1 cellular context compared by ENCODE assay signal in genomic region chr7:149090397-149091195, GRCh38.
TF ChIP-seq lines count a peak whose summit lies in the region.

ZNF786 (minus strand) TSS chr7:149090718; CDS start chr7:149090640, 78 bp downstream.

TF ChIP-seq in GM23338, 12 proteins besides CTCF, POLR2A, EP300 and RAD21 (continued from another document):
- TF ChIP-seq, protein P1, sequence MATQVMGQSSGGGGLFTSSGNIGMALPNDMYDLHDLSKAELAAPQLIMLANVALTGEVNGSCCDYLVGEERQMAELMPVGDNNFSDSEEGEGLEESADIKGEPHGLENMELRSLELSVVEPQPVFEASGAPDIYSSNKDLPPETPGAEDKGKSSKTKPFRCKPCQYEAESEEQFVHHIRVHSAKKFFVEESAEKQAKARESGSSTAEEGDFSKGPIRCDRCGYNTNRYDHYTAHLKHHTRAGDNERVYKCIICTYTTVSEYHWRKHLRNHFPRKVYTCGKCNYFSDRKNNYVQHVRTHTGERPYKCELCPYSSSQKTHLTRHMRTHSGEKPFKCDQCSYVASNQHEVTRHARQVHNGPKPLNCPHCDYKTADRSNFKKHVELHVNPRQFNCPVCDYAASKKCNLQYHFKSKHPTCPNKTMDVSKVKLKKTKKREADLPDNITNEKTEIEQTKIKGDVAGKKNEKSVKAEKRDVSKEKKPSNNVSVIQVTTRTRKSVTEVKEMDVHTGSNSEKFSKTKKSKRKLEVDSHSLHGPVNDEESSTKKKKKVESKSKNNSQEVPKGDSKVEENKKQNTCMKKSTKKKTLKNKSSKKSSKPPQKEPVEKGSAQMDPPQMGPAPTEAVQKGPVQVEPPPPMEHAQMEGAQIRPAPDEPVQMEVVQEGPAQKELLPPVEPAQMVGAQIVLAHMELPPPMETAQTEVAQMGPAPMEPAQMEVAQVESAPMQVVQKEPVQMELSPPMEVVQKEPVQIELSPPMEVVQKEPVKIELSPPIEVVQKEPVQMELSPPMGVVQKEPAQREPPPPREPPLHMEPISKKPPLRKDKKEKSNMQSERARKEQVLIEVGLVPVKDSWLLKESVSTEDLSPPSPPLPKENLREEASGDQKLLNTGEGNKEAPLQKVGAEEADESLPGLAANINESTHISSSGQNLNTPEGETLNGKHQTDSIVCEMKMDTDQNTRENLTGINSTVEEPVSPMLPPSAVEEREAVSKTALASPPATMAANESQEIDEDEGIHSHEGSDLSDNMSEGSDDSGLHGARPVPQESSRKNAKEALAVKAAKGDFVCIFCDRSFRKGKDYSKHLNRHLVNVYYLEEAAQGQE (IDR thresholded peaks at IDR 0.05; ENCODE audit: unreplicated experiment) = no peak
- no peak for TF ChIP-seq ZNF114 (CRISPR knock-in tag; IDR thresholded peaks at IDR 0.05)
- TF ChIP-seq ETS1 (IDR thresholded peaks at IDR 0.05) = peak; percentile 32; the same call in 1 of the 2 replicates
- peak; percentile 74 for TF ChIP-seq CREB1 (CRISPR knock-in tag; IDR thresholded peaks at IDR 0.05; ENCODE audit: low read depth)
- no peak for TF ChIP-seq STAT1 (IDR thresholded peaks at IDR 0.05; ENCODE audit: unreplicated experiment)
- TF ChIP-seq, protein P2, sequence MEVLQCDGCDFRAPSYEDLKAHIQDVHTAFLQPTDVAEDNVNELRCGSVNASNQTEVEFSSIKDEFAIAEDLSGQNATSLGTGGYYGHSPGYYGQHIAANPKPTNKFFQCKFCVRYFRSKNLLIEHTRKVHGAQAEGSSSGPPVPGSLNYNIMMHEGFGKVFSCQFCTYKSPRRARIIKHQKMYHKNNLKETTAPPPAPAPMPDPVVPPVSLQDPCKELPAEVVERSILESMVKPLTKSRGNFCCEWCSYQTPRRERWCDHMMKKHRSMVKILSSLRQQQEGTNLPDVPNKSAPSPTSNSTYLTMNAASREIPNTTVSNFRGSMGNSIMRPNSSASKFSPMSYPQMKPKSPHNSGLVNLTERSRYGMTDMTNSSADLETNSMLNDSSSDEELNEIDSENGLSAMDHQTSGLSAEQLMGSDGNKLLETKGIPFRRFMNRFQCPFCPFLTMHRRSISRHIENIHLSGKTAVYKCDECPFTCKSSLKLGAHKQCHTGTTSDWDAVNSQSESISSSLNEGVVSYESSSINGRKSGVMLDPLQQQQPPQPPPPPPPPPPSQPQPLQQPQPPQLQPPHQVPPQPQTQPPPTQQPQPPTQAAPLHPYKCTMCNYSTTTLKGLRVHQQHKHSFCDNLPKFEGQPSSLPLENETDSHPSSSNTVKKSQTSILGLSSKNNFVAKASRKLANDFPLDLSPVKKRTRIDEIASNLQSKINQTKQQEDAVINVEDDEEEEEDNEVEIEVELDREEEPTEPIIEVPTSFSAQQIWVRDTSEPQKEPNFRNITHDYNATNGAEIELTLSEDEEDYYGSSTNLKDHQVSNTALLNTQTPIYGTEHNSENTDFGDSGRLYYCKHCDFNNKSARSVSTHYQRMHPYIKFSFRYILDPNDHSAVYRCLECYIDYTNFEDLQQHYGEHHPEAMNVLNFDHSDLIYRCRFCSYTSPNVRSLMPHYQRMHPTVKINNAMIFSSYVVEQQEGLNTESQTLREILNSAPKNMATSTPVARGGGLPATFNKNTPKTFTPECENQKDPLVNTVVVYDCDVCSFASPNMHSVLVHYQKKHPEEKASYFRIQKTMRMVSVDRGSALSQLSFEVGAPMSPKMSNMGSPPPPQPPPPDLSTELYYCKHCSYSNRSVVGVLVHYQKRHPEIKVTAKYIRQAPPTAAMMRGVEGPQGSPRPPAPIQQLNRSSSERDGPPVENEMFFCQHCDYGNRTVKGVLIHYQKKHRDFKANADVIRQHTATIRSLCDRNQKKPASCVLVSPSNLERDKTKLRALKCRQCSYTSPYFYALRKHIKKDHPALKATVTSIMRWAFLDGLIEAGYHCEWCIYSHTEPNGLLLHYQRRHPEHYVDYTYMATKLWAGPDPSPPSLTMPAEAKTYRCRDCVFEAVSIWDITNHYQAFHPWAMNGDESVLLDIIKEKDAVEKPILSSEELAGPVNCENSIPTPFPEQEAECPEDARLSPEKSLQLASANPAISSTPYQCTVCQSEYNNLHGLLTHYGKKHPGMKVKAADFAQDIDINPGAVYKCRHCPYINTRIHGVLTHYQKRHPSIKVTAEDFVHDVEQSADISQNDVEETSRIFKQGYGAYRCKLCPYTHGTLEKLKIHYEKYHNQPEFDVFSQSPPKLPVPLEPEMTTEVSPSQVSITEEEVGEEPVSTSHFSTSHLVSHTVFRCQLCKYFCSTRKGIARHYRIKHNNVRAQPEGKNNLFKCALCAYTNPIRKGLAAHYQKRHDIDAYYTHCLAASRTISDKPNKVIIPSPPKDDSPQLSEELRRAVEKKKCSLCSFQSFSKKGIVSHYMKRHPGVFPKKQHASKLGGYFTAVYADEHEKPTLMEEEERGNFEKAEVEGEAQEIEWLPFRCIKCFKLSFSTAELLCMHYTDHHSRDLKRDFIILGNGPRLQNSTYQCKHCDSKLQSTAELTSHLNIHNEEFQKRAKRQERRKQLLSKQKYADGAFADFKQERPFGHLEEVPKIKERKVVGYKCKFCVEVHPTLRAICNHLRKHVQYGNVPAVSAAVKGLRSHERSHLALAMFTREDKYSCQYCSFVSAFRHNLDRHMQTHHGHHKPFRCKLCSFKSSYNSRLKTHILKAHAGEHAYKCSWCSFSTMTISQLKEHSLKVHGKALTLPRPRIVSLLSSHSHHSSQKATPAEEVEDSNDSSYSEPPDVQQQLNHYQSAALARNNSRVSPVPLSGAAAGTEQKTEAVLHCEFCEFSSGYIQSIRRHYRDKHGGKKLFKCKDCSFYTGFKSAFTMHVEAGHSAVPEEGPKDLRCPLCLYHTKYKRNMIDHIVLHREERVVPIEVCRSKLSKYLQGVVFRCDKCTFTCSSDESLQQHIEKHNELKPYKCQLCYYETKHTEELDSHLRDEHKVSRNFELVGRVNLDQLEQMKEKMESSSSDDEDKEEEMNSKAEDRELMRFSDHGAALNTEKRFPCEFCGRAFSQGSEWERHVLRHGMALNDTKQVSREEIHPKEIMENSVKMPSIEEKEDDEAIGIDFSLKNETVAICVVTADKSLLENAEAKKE (CRISPR knock-in tag; IDR thresholded peaks at IDR 0.05) = no peak
- no peak for TF ChIP-seq JUNB (IDR thresholded peaks at IDR 0.05; ENCODE audit: unreplicated experiment)
- no peak for TF ChIP-seq ZNF331 (CRISPR knock-in tag; IDR thresholded peaks at IDR 0.05; ENCODE audit: low read depth)
- TF ChIP-seq NANOG (IDR thresholded peaks at IDR 0.05; ENCODE audit: borderline replicate concordance) = no peak
- no peak for TF ChIP-seq EZH2 (IDR thresholded peaks at IDR 0.05; ENCODE audit: low read depth, unreplicated experiment)
- peak; percentile 91 for TF ChIP-seq POLR2AphosphoS5 (IDR thresholded peaks at IDR 0.05; ENCODE audit: low read depth)
